In the genomic region with DNA sequence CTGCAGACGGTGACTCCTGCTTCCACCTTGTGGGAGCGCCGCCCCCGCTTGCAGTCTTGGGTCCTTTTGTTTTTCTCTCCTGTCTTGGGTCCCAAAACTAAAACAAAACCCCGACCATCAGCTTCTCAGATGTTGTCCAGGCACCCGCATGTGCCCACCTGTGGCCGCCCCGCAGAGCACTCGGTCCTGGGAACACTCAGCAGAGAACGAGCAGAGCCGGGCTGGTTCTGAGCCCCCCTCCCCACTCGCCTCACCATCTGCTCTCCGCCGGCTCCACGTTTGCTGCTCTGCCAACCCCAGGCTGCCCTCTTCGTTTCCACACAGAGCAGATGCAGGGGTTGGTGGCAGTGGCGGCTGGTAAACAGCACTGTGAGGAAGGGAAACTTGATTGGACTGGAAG, we compare ENCODE assay signal across 17 cellular contexts. TPM values are rescaled to one million over a fixed set of nuclear protein-coding genes. Genes with fewer than 3 reads are reported as not detected.
DNase-seq lines count a peak whose midpoint lies in the region; ATAC-seq and TF ChIP-seq lines count a peak whose summit lies in the region.
"Had no signal": no experiment of that assay in that cellular context is flagged by ENCODE, and none has a peak within 500 bp of the region (broad histone marks: within the 10 kb centered on the region; RNA-seq: fewer than 3 reads in every experiment).

No MANE protein-coding gene starts in this region.

- peak overlapping the region; percentile 71 for H2BK5ac ChIP-seq in neuronal stem cell (ENCODE audit: low read length)

- H2BK120ac ChIP-seq in neuronal stem cell (ENCODE audit: low read depth, low read length), result no peak overlapping the region

- peaks cover 1% of the 10 kb centered on the region for H3K9me3 Mint-ChIP-seq in activated CD4-positive, alpha-beta T cell treated with anti-CD3 and anti-CD28 coated beads for 36 hours (ENCODE audit: low read depth)
- H3K9me3 Mint-ChIP-seq in activated CD4-positive, alpha-beta T cell treated with anti-CD3 and anti-CD28 coated beads, Interleukin-2, amount 10 ng/mL, durations not matched to agents 7 days and 5 days, result peaks cover 10% of the 10 kb centered on the region
- H3K9me3 Mint-ChIP-seq in endodermal cell, result peaks cover 1% of the 10 kb centered on the region
- H3K9me3 Mint-ChIP-seq: CD4-positive, alpha-beta memory T cell; H9 had no signal

- no peak overlapping the region for H3K4me3 Mint-ChIP-seq in activated CD4-positive, alpha-beta T cell treated with anti-CD3 and anti-CD28 coated beads for 36 hours
- no peak overlapping the region for H3K4me3 Mint-ChIP-seq in activated CD4-positive, alpha-beta T cell treated with anti-CD3 and anti-CD28 coated beads, Interleukin-2, amount 10 ng/mL, durations not matched to agents 7 days and 5 days
- no peak overlapping the region for H3K4me3 Mint-ChIP-seq in endodermal cell
- H3K4me3 Mint-ChIP-seq: CD14-positive monocyte; CD4-positive, alpha-beta memory T cell; H9 had no signal

- no peaks in the 10 kb centered on the region for H3K4me1 ChIP-seq in endodermal cell (ENCODE audit: control insufficient read depth, insufficient read depth, low read length)
- H3K4me1 ChIP-seq in neuronal stem cell (ENCODE audit: control insufficient read depth in 2 of 2, insufficient read depth in 1 of 2, low read depth in 1 of 2, low read length in 2 of 2), result no peaks in the 10 kb centered on the region

- peak; percentile 19 for ATAC-seq in activated CD4-positive, alpha-beta T cell treated with anti-CD3 and anti-CD28 coated beads for 36 hours
- ATAC-seq in HG03520 (IDR thresholded peaks at IDR 0.05; ENCODE audit: unreplicated experiment), result no peak
- ATAC-seq: GM12878 had no signal

- H3K79me1 ChIP-seq in neuronal stem cell (ENCODE audit: low read depth, low read length), result peaks cover 6% of the 10 kb centered on the region

- no peak overlapping the region for H3K14ac ChIP-seq in neuronal stem cell (ENCODE audit: low read length)

- no peak overlapping the region for H4K8ac ChIP-seq in neuronal stem cell (ENCODE audit: low read depth, low read length)

- H3K36me3 ChIP-seq in endodermal cell (ENCODE audit: control insufficient read depth, insufficient read depth, low read length) (peaks cover 59% of the 10 kb centered on the region), neuronal stem cell (replicated peaks in 1 of 2; ENCODE audit: control insufficient read depth in 2 of 2, insufficient read depth in 2 of 2, low read length in 2 of 2) (peaks cover 34 to 85% of the 10 kb centered on the region in 2 donors)

- H2AK5ac ChIP-seq in neuronal stem cell (ENCODE audit: low read depth, low read length), result no peak overlapping the region

- H3K27ac ChIP-seq in endodermal cell (ENCODE audit: low read depth, low read length), result no peak overlapping the region
- no peak overlapping the region for H3K27ac ChIP-seq in neuronal stem cell (replicated peaks; ENCODE audit: low read length)
- H3K27ac ChIP-seq: BLaER1, HL-60 had no signal

- H2BK15ac ChIP-seq in neuronal stem cell (ENCODE audit: low read length), result no peak overlapping the region

- no peak for DNase-seq in activated CD4-positive, alpha-beta T cell treated with anti-CD3 and anti-CD28 coated beads for 36 hours
- DNase-seq in activated CD4-positive, alpha-beta T cell treated with anti-CD3 and anti-CD28 coated beads, Interleukin-2, amount 10 ng/mL, durations not matched to agents 7 days and 5 days, result no peak
- DNase-seq in NCI-H1694 treated with DMSO at 0.1 percent for 48 hours (lab: John Stamatoyannopoulos, UW) (peak; percentile 70), endodermal cell (no peak), neuronal stem cell (ENCODE audit: low spot score) (no peak), NCI-H1092 (lab: John Stamatoyannopoulos, UW) (no peak)
- DNase-seq: 8988T; CD4-positive, alpha-beta memory T cell; DMS53; DND-41; EL; H9 had no signal

- CTCF ChIA-PET in activated CD4-positive, alpha-beta T cell treated with anti-CD3 and anti-CD28 coated beads for 36 hours (lab: Charles Lee), result no interaction called here
- CTCF ChIA-PET in activated CD4-positive, alpha-beta T cell treated with anti-CD3 and anti-CD28 coated beads, Interleukin-2, amount 10 ng/mL, durations not matched to agents 7 days and 5 days (lab: Charles Lee), result no interaction called here

- H3K4me1 Mint-ChIP-seq in activated CD4-positive, alpha-beta T cell treated with anti-CD3 and anti-CD28 coated beads for 36 hours, result peaks cover 3% of the 10 kb centered on the region
- H3K4me1 Mint-ChIP-seq in activated CD4-positive, alpha-beta T cell treated with anti-CD3 and anti-CD28 coated beads, Interleukin-2, amount 10 ng/mL, durations not matched to agents 7 days and 5 days, result peaks cover 5% of the 10 kb centered on the region
- no peaks in the 10 kb centered on the region for H3K4me1 Mint-ChIP-seq in endodermal cell
- H3K4me1 Mint-ChIP-seq: CD14-positive monocyte, H9 had no signal

- peaks cover 51% of the 10 kb centered on the region for H3K36me3 Mint-ChIP-seq in activated CD4-positive, alpha-beta T cell treated with anti-CD3 and anti-CD28 coated beads for 36 hours (ENCODE audit: low read depth)
- peaks cover 55% of the 10 kb centered on the region for H3K36me3 Mint-ChIP-seq in activated CD4-positive, alpha-beta T cell treated with anti-CD3 and anti-CD28 coated beads, Interleukin-2, amount 10 ng/mL, durations not matched to agents 7 days and 5 days (ENCODE audit: low read depth)
- peaks cover 58% of the 10 kb centered on the region for H3K36me3 Mint-ChIP-seq in endodermal cell (ENCODE audit: low read depth)

- no peak overlapping the region for H3K27ac Mint-ChIP-seq in activated CD4-positive, alpha-beta T cell treated with anti-CD3 and anti-CD28 coated beads for 36 hours
- no peak overlapping the region for H3K27ac Mint-ChIP-seq in activated CD4-positive, alpha-beta T cell treated with anti-CD3 and anti-CD28 coated beads, Interleukin-2, amount 10 ng/mL, durations not matched to agents 7 days and 5 days
- peak overlapping the region; percentile 68 for H3K27ac Mint-ChIP-seq in endodermal cell

- no peak overlapping the region for H3K4me2 ChIP-seq in neuronal stem cell (ENCODE audit: insufficient read depth, low read length, poor library complexity, severe bottlenecking)
- H3K4me2 ChIP-seq: BLaER1 had no signal

- H3K4me3 ChIP-seq in endodermal cell (ENCODE audit: low read length) (no peak overlapping the region), neuronal stem cell (ENCODE audit: low read length in 2 of 2) (no peak overlapping the region)
- H3K4me3 ChIP-seq: BLaER1, GM12878 had no signal

- no peak overlapping the region for H3K4ac ChIP-seq in neuronal stem cell (ENCODE audit: low read length)

- WGBS in endodermal cell (ENCODE audit: insufficient coverage in 1 of 2, insufficient read length in 1 of 2), 2 experiments, result 90 to 100% methylated on average over 7 to 17 of the region's 17 CpGs
- no CpG with 5 or more reads among the region's 17 CpGs for WGBS in neuronal stem cell (ENCODE audit: extremely low coverage in 2 of 2, insufficient read length in 2 of 2, insufficient replicate concordance in 1 of 2), 2 donors

- H3K9ac ChIP-seq in endodermal cell (ENCODE audit: extremely low read depth, low read length, poor library complexity, severe bottlenecking) (no peak overlapping the region), neuronal stem cell (ENCODE audit: low read depth, low read length, poor library complexity) (no peak overlapping the region)
- H3K9ac ChIP-seq: BLaER1 had no signal

- H2BK12ac ChIP-seq in neuronal stem cell (ENCODE audit: low read length), result no peak overlapping the region

- no peak overlapping the region for H4K91ac ChIP-seq in neuronal stem cell (ENCODE audit: low read depth, low read length, poor library complexity)

- H3K9me3 ChIP-seq in endodermal cell (ENCODE audit: control insufficient read depth, low read length) (no peaks in the 10 kb centered on the region), neuronal stem cell (replicated peaks in 1 of 2; ENCODE audit: control insufficient read depth in 2 of 2, insufficient read depth in 1 of 2, low read depth in 1 of 2, low read length in 2 of 2) (no peaks in the 10 kb centered on the region)
- H3K9me3 ChIP-seq: BLaER1 had no signal

- POLR2A ChIA-PET in activated CD4-positive, alpha-beta T cell treated with anti-CD3 and anti-CD28 coated beads for 36 hours (lab: Charles Lee), result no interaction called here
- POLR2A ChIA-PET in activated CD4-positive, alpha-beta T cell treated with anti-CD3 and anti-CD28 coated beads, Interleukin-2, amount 10 ng/mL, durations not matched to agents 7 days and 5 days (lab: Charles Lee), result no interaction called here

- H3K18ac ChIP-seq in neuronal stem cell (ENCODE audit: low read length), result no peak overlapping the region

- intact Hi-C loops in activated CD4-positive, alpha-beta T cell treated with anti-CD3 and anti-CD28 coated beads for 36 hours (cut with DNase I, micrococcal nuclease), result no loop called here

- no peak overlapping the region for H2AFZ ChIP-seq in neuronal stem cell (ENCODE audit: low read length)

- H3K27me3 Mint-ChIP-seq in activated CD4-positive, alpha-beta T cell treated with anti-CD3 and anti-CD28 coated beads for 36 hours, result no peaks in the 10 kb centered on the region
- no peaks in the 10 kb centered on the region for H3K27me3 Mint-ChIP-seq in activated CD4-positive, alpha-beta T cell treated with anti-CD3 and anti-CD28 coated beads, Interleukin-2, amount 10 ng/mL, durations not matched to agents 7 days and 5 days
- no peaks in the 10 kb centered on the region for H3K27me3 Mint-ChIP-seq in endodermal cell (ENCODE audit: insufficient read depth)
- H3K27me3 Mint-ChIP-seq: CD4-positive, alpha-beta memory T cell had no signal

- TF ChIP-seq CTCF in endodermal cell (conservative IDR thresholded peaks at IDR 0.05), result no peak

- H3K27me3 ChIP-seq in endodermal cell (ENCODE audit: control insufficient read depth, insufficient read depth, low read length, poor library complexity, severe bottlenecking), result no peaks in the 10 kb centered on the region
- H3K27me3 ChIP-seq in neuronal stem cell (ENCODE audit: control insufficient read depth in 3 of 3, insufficient read depth in 3 of 3, low read depth in 1 of 3, low read length in 3 of 3), result no peaks in the 10 kb centered on the region
- H3K27me3 ChIP-seq: BLaER1 had no signal

- no peak overlapping the region for H3K23ac ChIP-seq in neuronal stem cell (ENCODE audit: low read depth, low read length, poor library complexity)

RNA-seq across cellular contexts. Expression of a gene that starts 38.5 kb away (rescaled TPM):
- total RNA-seq in activated CD4-positive, alpha-beta T cell treated with anti-CD3 and anti-CD28 coated beads for 36 hours, result 10 to 100 TPM; 36.7 to 45.5 TPM
- total RNA-seq in activated CD4-positive, alpha-beta T cell treated with anti-CD3 and anti-CD28 coated beads, Interleukin-2, amount 10 ng/mL, durations not matched to agents 7 days and 5 days, result 10 to 100 TPM; 30.9 to 35.0 TPM
- 10 to 100 TPM; 29.8 to 35.6 TPM for total RNA-seq in endodermal cell
- 21.1 TPM for polyA plus RNA-seq in endodermal cell (2013, experiment 1 of 2)
- 18.8 TPM for polyA plus RNA-seq in endodermal cell (2013, experiment 2 of 2)
- polyA plus RNA-seq in neuronal stem cell (2013, experiment 1 of 2), result 10.5 TPM
- polyA plus RNA-seq in neuronal stem cell (2013, experiment 2 of 2), result 11.0 TPM
